21 cellular contexts compared by ENCODE assay signal in genomic region chr18:78973357-78974083, GRCh38. TPM values are rescaled to one million over a fixed set of nuclear protein-coding genes. Genes with fewer than 3 reads are reported as not detected.
DNase-seq lines count a peak whose midpoint lies in the region; ATAC-seq, FAIRE-seq and TF ChIP-seq lines count a peak whose summit lies in the region.
"Had no signal": no experiment of that assay in that cellular context is flagged by ENCODE, and none has a peak within 500 bp of the region (broad histone marks: within the 10 kb centered on the region; RNA-seq: fewer than 3 reads in every experiment).

No MANE protein-coding gene starts in this region.

- FAIRE-seq in pancreas (lab: Jason Lieb, UNC) = no peak
- FAIRE-seq: G401.6, HTR-8/SVneo had no signal

- H3K36me3 ChIP-seq in mesodermal cell (ENCODE audit: control insufficient read depth, insufficient read depth, low read length) (no peaks in the 10 kb centered on the region), upper lobe of left lung (no peaks in the 10 kb centered on the region), pancreas (no peaks in the 10 kb centered on the region)
- H3K36me3 ChIP-seq: heart right ventricle had no signal

- TF ChIP-seq CTCF in dorsolateral prefrontal cortex (IDR thresholded peaks at IDR 0.05 in 54 of 56, conservative IDR thresholded peaks at IDR 0.05 in 2 of 56; ENCODE audit: low read depth in 1 of 56, partially characterized antibody in 56 of 56) (no peak), upper lobe of left lung (IDR thresholded peaks at IDR 0.05) (no peak), pancreas (IDR thresholded peaks at IDR 0.05) (no peak)

- H3K4me3 ChIP-seq in dorsolateral prefrontal cortex (peak overlapping the region in 55 of 59 donors; percentile 3 to 59 (median 38)), mesodermal cell (ENCODE audit: extremely low read depth, insufficient read depth, low read length, poor library complexity, severe bottlenecking) (peak overlapping the region; percentile 30), upper lobe of left lung (peak overlapping the region in 3 of 4 donors; percentile 3 to 6 (median 5)), pancreas (peak overlapping the region in 1 of 4 donors; percentile 1)

- H3K4me1 ChIP-seq in mesodermal cell (ENCODE audit: control insufficient read depth, insufficient read depth, low read length, poor library complexity, severe bottlenecking) (peaks cover 5% of the 10 kb centered on the region), upper lobe of left lung (peaks cover 9 to 28% (median 18%) of the 10 kb centered on the region in 4 donors), pancreas (peaks cover 0 to 3% (median 0%) of the 10 kb centered on the region in 3 donors)

- no peak for TF ChIP-seq POLR2A in upper lobe of left lung (IDR thresholded peaks at IDR 0.05)

- no peak for TF ChIP-seq EP300 in upper lobe of left lung (IDR thresholded peaks at IDR 0.05)

- H3K9me3 ChIP-seq in mesodermal cell (ENCODE audit: control insufficient read depth, low read length) = no peaks in the 10 kb centered on the region
- H3K9me3 ChIP-seq in upper lobe of left lung = no peaks in the 10 kb centered on the region
- no peaks in the 10 kb centered on the region for H3K9me3 ChIP-seq in pancreas
- H3K9me3 ChIP-seq: heart right ventricle had no signal

- DNase-seq in activated CD8-positive, alpha-beta memory T cell treated with anti-CD3 and anti-CD28 coated beads, Interleukin-2, amount 50 U/mL, for 48 hours = peak; percentile 45
- no peak for DNase-seq in activated CD8-positive, alpha-beta memory T cell treated with anti-CD3 and anti-CD28 coated beads, Interleukin-2, amount 50 U/mL, for 4 hours
- DNase-seq in dorsolateral prefrontal cortex (no peak), upper lobe of left lung (peak in 1 of 2 donors; percentile 64), pancreas (no peak), hippocampal formation (lab: John Stamatoyannopoulos, UW) (no peak)
- DNase-seq: 8988T; activated gamma-delta T cell; heart right ventricle; left cardiac atrium; NCI-H1436 treated with DMSO at 0.1 percent for 48 hours; NCI-H2227 treated with DMSO at 0.1 percent for 48 hours; occipital lobe; stimulated activated CD4-positive, alpha-beta T cell treated with anti-CD3 and anti-CD28 coated beads, Interleukin-4, amount 100 ng/mL, for 1 hour; T1000 had no signal

- H3K27me3 ChIP-seq in dorsolateral prefrontal cortex (peaks cover 0 to 89% (median 71%) of the 10 kb centered on the region in 45 donors), upper lobe of left lung (peaks cover 0 to 51% (median 33%) of the 10 kb centered on the region in 4 donors), pancreas (peaks cover 0 to 53% (median 13%) of the 10 kb centered on the region in 4 donors)

- 3% methylated on average over 68 to 74 of the region's 82 CpGs for WGBS in mesodermal cell (ENCODE audit: insufficient coverage in 2 of 2), 2 experiments
- WGBS in upper lobe of left lung, 2 donors = 2 to 4% methylated on average over 9 to 50 of the region's 82 CpGs
- 3 to 4% methylated on average over 69 to 82 of the region's 82 CpGs for WGBS in pancreas, 2 donors

- intact Hi-C loops in dorsolateral prefrontal cortex (cut with DNase I) = no loop called here
- intact Hi-C loops in pancreas (cut with DNase I) = no loop called here

- H3K27ac ChIP-seq in dorsolateral prefrontal cortex (no peak overlapping the region), mesodermal cell (ENCODE audit: low read depth, low read length, severe bottlenecking) (no peak overlapping the region), upper lobe of left lung (no peak overlapping the region), pancreas (no peak overlapping the region)
- H3K27ac ChIP-seq: heart right ventricle had no signal

- ATAC-seq in upper lobe of left lung (ENCODE audit: low FRiP score in 2 of 2) (no peak), GM21447 (IDR thresholded peaks at IDR 0.05; ENCODE audit: unreplicated experiment) (no peak), pancreas (no peak)
- ATAC-seq: left cardiac atrium had no signal

RNA-seq across cellular contexts. Expression of gene SALL3, which starts 6.1 kb away (rescaled TPM):
- total RNA-seq in dorsolateral prefrontal cortex (10 to 100 TPM in 90 of 120 experiments, 1 to 10 TPM in 30; 3.7 to 51.5 (median 12.2) TPM), upper lobe of left lung (under 1 TPM in 2 of 6 donors, not detected in 4; 0.11 to 0.24 TPM), pancreas (under 1 TPM in 1 of 6 donors, not detected in 5; 0.03 TPM)
- 6.9 TPM for polyA plus RNA-seq in mesodermal cell (2013, experiment 1 of 2)
- 7.2 TPM for polyA plus RNA-seq in mesodermal cell (2013, experiment 2 of 2)
- polyA plus RNA-seq in pancreas = not detected
- total RNA-seq: subcutaneous adipose tissue had no signal
- polyA plus RNA-seq: BJ had no signal
